Comparison of ENCODE assay signal across 2 cellular contexts in the genomic region with DNA sequence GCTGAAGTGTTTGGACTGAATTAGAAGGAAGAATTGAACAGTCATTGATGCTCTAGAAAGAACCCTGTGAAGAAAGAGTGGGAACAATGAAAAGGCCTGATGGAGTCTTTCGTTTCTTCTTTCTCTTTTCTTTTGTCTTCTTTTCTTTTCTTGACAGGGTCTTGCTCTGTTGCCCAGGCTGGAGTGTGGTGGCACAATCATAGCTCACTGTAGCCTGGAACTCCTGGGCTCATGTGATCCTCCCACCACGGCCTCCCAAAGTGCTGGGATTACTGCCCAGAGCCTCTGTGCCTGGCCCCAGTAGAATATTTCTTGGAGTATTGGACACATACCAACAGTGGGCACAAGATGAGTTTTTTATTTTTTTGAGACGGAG.
TF ChIP-seq lines count a peak whose summit lies in the region.

No MANE protein-coding gene starts in this region.

TF ChIP-seq in SK-N-SH, 30 proteins besides CTCF, POLR2A, EP300 and RAD21:
- no peak for TF ChIP-seq TCF12 (IDR thresholded peaks at IDR 0.05)

TF ChIP-seq in SK-N-SH treated with all-trans-retinoic acid at 6 μM for 48 hours, 23 proteins besides CTCF, POLR2A, EP300 and RAD21:
- TF ChIP-seq ESRRG (CRISPR knock-in tag; IDR thresholded peaks at IDR 0.05) (no peak), CSDC2 (CRISPR knock-in tag; IDR thresholded peaks at IDR 0.05) (no peak), ZFP30 (CRISPR knock-in tag; IDR thresholded peaks at IDR 0.05) (no peak), ISL1 (CRISPR knock-in tag; IDR thresholded peaks at IDR 0.05) (no peak), ARNTL (CRISPR knock-in tag; IDR thresholded peaks at IDR 0.05; ENCODE audit: borderline replicate concordance, low read depth) (no peak), TOX (CRISPR knock-in tag; IDR thresholded peaks at IDR 0.05; ENCODE audit: borderline replicate concordance) (no peak), ZNF70 (CRISPR knock-in tag; IDR thresholded peaks at IDR 0.05) (no peak), PPARA (CRISPR knock-in tag; IDR thresholded peaks at IDR 0.05; ENCODE audit: borderline replicate concordance) (no peak), ZC3H10 (CRISPR knock-in tag; IDR thresholded peaks at IDR 0.05) (no peak), OSR1 (CRISPR knock-in tag; IDR thresholded peaks at IDR 0.05) (no peak)
